ENCODE assay signal across 19 cellular contexts in genomic region chr14:105338392-105338791, GRCh38. TPM values are rescaled to one million over a fixed set of nuclear protein-coding genes. Genes with fewer than 3 reads are reported as not detected.
DNase-seq lines count a peak whose midpoint lies in the region; ATAC-seq, FAIRE-seq and TF ChIP-seq lines count a peak whose summit lies in the region.
"Had no signal": no experiment of that assay in that cellular context is flagged by ENCODE, and none has a peak within 500 bp of the region (broad histone marks: within the 10 kb centered on the region; RNA-seq: fewer than 3 reads in every experiment).

No MANE protein-coding gene starts in this region.

- no peak overlapping the region for H3K4me3 ChIP-seq in right lobe of liver
- no peak overlapping the region for H3K4me3 ChIP-seq in HepG2 (replicated peaks in 1 of 3; ENCODE audit: insufficient read depth in 1 of 3, low read depth in 2 of 3, low read length in 3 of 3)
- peak overlapping the region; percentile 35 for H3K4me3 ChIP-seq in trophoblast cell (ENCODE audit: low read depth, low read length)
- H3K4me3 ChIP-seq: HAP-1 had no signal

- H3K27me3 ChIP-seq in right lobe of liver (no peaks in the 10 kb centered on the region), HepG2 (ENCODE audit: control insufficient read depth in 1 of 2, insufficient read depth in 2 of 2, low read length in 2 of 2) (no peaks in the 10 kb centered on the region), trophoblast cell (ENCODE audit: insufficient read depth, low read length) (no peaks in the 10 kb centered on the region)

- H2BK120ac ChIP-seq in trophoblast cell (ENCODE audit: insufficient read depth, low read length, poor library complexity) = no peak overlapping the region

- H3K36me3 Mint-ChIP-seq in dendritic cell treated with granulocyte-macrophage colony-stimulating factor and Interleukin-4, amounts not matched to agents 40 ng/mL and 50 ng/mL, for 4 days (ENCODE audit: low read depth) = peaks cover 39% of the 10 kb centered on the region
- no peaks in the 10 kb centered on the region for H3K36me3 Mint-ChIP-seq in activated T-cell treated with anti-CD3 and anti-CD28 coated beads, Interleukin-2, amount 50 U/mL, for 4 hours (ENCODE audit: insufficient read depth)

- H3K9ac ChIP-seq in HepG2 (ENCODE audit: insufficient read depth, low read depth, low read length) (no peak overlapping the region), trophoblast cell (ENCODE audit: low read length) (no peak overlapping the region)

- no peak overlapping the region for H3K18ac ChIP-seq in trophoblast cell (ENCODE audit: low read length)

- H2BK5ac ChIP-seq in trophoblast cell (ENCODE audit: low read depth, low read length, poor library complexity) = no peak overlapping the region

- peaks cover 0 to 24% (median 13%) of the 10 kb centered on the region in 4 donors for H3K4me1 ChIP-seq in right lobe of liver
- H3K4me1 ChIP-seq in HepG2 (ENCODE audit: insufficient read depth, low read length) = peaks cover 9% of the 10 kb centered on the region
- H3K4me1 ChIP-seq in trophoblast cell (ENCODE audit: control insufficient read depth in 1 of 2, insufficient read depth in 2 of 2, low read length in 2 of 2) = peaks cover 9 to 12% of the 10 kb centered on the region in 2 experiments
- H3K4me1 ChIP-seq: HAP-1 had no signal

- in situ Hi-C loops in HepG2 (cut with HindIII; ENCODE audit: extremely low pct_ligation_motif_present, low pct_unique_long_range_greater_than_20kb) = no loop called here

- H3K4me2 ChIP-seq in HepG2 (ENCODE audit: low read depth, low read length) = no peak overlapping the region
- H3K4me2 ChIP-seq in trophoblast cell (ENCODE audit: low read length) = no peak overlapping the region

- H3K79me1 ChIP-seq in trophoblast cell (ENCODE audit: low read length) = no peaks in the 10 kb centered on the region

- H3K27me3 Mint-ChIP-seq in dendritic cell treated with granulocyte-macrophage colony-stimulating factor and Interleukin-4, amounts not matched to agents 40 ng/mL and 50 ng/mL, for 4 days = peaks cover 3% of the 10 kb centered on the region
- H3K27me3 Mint-ChIP-seq in activated T-cell treated with anti-CD3 and anti-CD28 coated beads, Interleukin-2, amount 50 U/mL, for 4 hours (ENCODE audit: low read depth) = no peaks in the 10 kb centered on the region
- H3K27me3 Mint-ChIP-seq: CD4-positive, alpha-beta memory T cell had no signal

- no peak overlapping the region for H2BK12ac ChIP-seq in trophoblast cell (ENCODE audit: low read length)

- H3K23ac ChIP-seq in trophoblast cell (ENCODE audit: low read length) = no peak overlapping the region

- TF ChIP-seq EP300 in HepG2 (IDR thresholded peaks at IDR 0.05; ENCODE audit: low read depth in 2 of 2, low read length in 2 of 2) (no peak), HepG2 (CRISPR knock-in tag; IDR thresholded peaks at IDR 0.05; ENCODE audit: borderline replicate concordance) (no peak)

- CTCF ChIA-PET in HepG2 (lab: Yijun Ruan, JAX; ENCODE audit: low intra/inter-chr PET ratio, low total read pairs) = no interaction called here

- H3K4me1 Mint-ChIP-seq in dendritic cell treated with granulocyte-macrophage colony-stimulating factor and Interleukin-4, amounts not matched to agents 40 ng/mL and 50 ng/mL, for 4 days (ENCODE audit: low read depth) = peaks cover 63% of the 10 kb centered on the region
- peaks cover 2% of the 10 kb centered on the region for H3K4me1 Mint-ChIP-seq in activated T-cell treated with anti-CD3 and anti-CD28 coated beads, Interleukin-2, amount 50 U/mL, for 4 hours (ENCODE audit: low read depth)

- H3K27ac ChIP-seq in right lobe of liver (peak overlapping the region in 1 of 3 donors; percentile 24), HepG2 (ENCODE audit: extremely low read length, insufficient read depth, low read length) (no peak overlapping the region), trophoblast cell (ENCODE audit: low read depth, low read length) (no peak overlapping the region), temporal lobe (ENCODE audit: low read depth, low read length) (peak overlapping the region; percentile 27)

- WGBS in right lobe of liver (ENCODE audit: insufficient coverage, low coverage, low lambda C conversion rate, missing lambda C conversion rate) = 20% methylated on average over 1 of the region's 7 CpGs
- 89% methylated on average over 6 of the region's 7 CpGs for WGBS in HepG2 (ENCODE audit: low lambda C conversion rate)
- no CpG with 5 or more reads among the region's 7 CpGs for WGBS in trophoblast cell (ENCODE audit: extremely low coverage, insufficient coverage, insufficient read length)

- H3K36me3 ChIP-seq in right lobe of liver (no peaks in the 10 kb centered on the region), HepG2 (replicated peaks in 1 of 2; ENCODE audit: control insufficient read depth in 1 of 2, insufficient read depth in 2 of 2, low read length in 2 of 2) (no peaks in the 10 kb centered on the region; a peak in 1 of 5 replicates), trophoblast cell (ENCODE audit: control insufficient read depth in 1 of 2, insufficient read depth in 2 of 2, low read length in 2 of 2) (peaks cover 0 to 5% of the 10 kb centered on the region in 2 experiments)
- H3K36me3 ChIP-seq: HAP-1 had no signal

- BruUV-seq in HepG2 (replicated peaks; lab: Mats Ljungman, UMichigan) = no TSS peak

- ATAC-seq in right lobe of liver = no peak
- no peak for ATAC-seq in HepG2
- no peak for ATAC-seq in activated T-cell treated with anti-CD3 and anti-CD28 coated beads, Interleukin-2, amount 50 U/mL, for 4 hours
- ATAC-seq: PC-3 had no signal

- no peak overlapping the region for H3K4ac ChIP-seq in trophoblast cell (ENCODE audit: low read depth, low read length)

- H4K8ac ChIP-seq in trophoblast cell (ENCODE audit: low read depth, low read length) = no peak overlapping the region

- intact Hi-C loops in right lobe of liver (cut with DNase I) (no loop called here), HepG2 (cut with micrococcal nuclease; ENCODE audit: unreplicated experiment) (no loop called here)
- intact Hi-C loops in dendritic cell treated with granulocyte-macrophage colony-stimulating factor and Interleukin-4, amounts not matched to agents 40 ng/mL and 50 ng/mL, for 4 days (cut with micrococcal nuclease) = no loop called here

- H3K9me3 Mint-ChIP-seq in dendritic cell treated with granulocyte-macrophage colony-stimulating factor and Interleukin-4, amounts not matched to agents 40 ng/mL and 50 ng/mL, for 4 days = no peaks in the 10 kb centered on the region
- H3K9me3 Mint-ChIP-seq in activated T-cell treated with anti-CD3 and anti-CD28 coated beads, Interleukin-2, amount 50 U/mL, for 4 hours = no peaks in the 10 kb centered on the region
- H3K9me3 Mint-ChIP-seq: CD4-positive, alpha-beta memory T cell had no signal

- H2AK5ac ChIP-seq in trophoblast cell (ENCODE audit: low read length) = no peak overlapping the region

- DNase-seq in right lobe of liver (peak in 2 of 3 donors; percentile 46 to 52), HepG2 (ENCODE audit: low spot score) (no peak), trophoblast cell (no peak), GF-D8 (lab: John Stamatoyannopoulos, UW) (no peak), NOMO-1 treated with dmso at 0.1 percent for 144 hours (lab: John Stamatoyannopoulos, UW; ENCODE audit: unreplicated experiment) (no peak)
- DNase-seq in activated T-cell treated with anti-CD3 and anti-CD28 coated beads, Interleukin-2, amount 50 U/mL, for 4 hours = no peak
- DNase-seq: CD4-positive, alpha-beta memory T cell; DND-41; GDM1; Karpas-422; MM.1S; NCI-H1105 treated with DMSO at 0.1 percent for 48 hours; NCI-H187; NCI-H446; PC-3 had no signal

- H4K12ac ChIP-seq in trophoblast cell (ENCODE audit: low read depth, low read length) = no peak overlapping the region

- no peak overlapping the region for H3K14ac ChIP-seq in trophoblast cell (ENCODE audit: low read length)

- no peak for TF ChIP-seq POLR2A in right lobe of liver (IDR thresholded peaks at IDR 0.05)
- TF ChIP-seq POLR2A in HepG2 (IDR thresholded peaks at IDR 0.05; ENCODE audit: insufficient read depth in 1 of 2, low read depth in 2 of 2, low read length in 2 of 2) = no peak

- peak overlapping the region; percentile 71 for H3K27ac Mint-ChIP-seq in dendritic cell treated with granulocyte-macrophage colony-stimulating factor and Interleukin-4, amounts not matched to agents 40 ng/mL and 50 ng/mL, for 4 days

- no peak overlapping the region for H4K91ac ChIP-seq in trophoblast cell (ENCODE audit: low read depth, low read length)

- TF ChIP-seq CTCF in right lobe of liver (IDR thresholded peaks at IDR 0.05) (no peak), HepG2 (CRISPR knock-in tag; IDR thresholded peaks at IDR 0.05) (no peak)

- no peak for FAIRE-seq in HepG2 (lab: Jason Lieb, UNC)
- FAIRE-seq: D721Med had no signal

- H3K9me3 ChIP-seq in right lobe of liver = no peaks in the 10 kb centered on the region
- H3K9me3 ChIP-seq in HepG2 (ENCODE audit: low read length) = no peaks in the 10 kb centered on the region
- peaks cover 10% of the 10 kb centered on the region for H3K9me3 ChIP-seq in trophoblast cell (ENCODE audit: insufficient read depth, low read depth, low read length)
- H3K9me3 ChIP-seq: HAP-1 had no signal

- no peak overlapping the region for H3K4me3 Mint-ChIP-seq in dendritic cell treated with granulocyte-macrophage colony-stimulating factor and Interleukin-4, amounts not matched to agents 40 ng/mL and 50 ng/mL, for 4 days
- H3K4me3 Mint-ChIP-seq in activated T-cell treated with anti-CD3 and anti-CD28 coated beads, Interleukin-2, amount 50 U/mL, for 4 hours = no peak overlapping the region
- H3K4me3 Mint-ChIP-seq: CD4-positive, alpha-beta memory T cell had no signal

- H3K79me2 ChIP-seq in HepG2 (ENCODE audit: insufficient read depth, low read length) (peaks cover 2% of the 10 kb centered on the region), trophoblast cell (ENCODE audit: control insufficient read depth, insufficient read depth, low read length, poor library complexity) (peaks cover 2% of the 10 kb centered on the region)

- peaks cover 5% of the 10 kb centered on the region; the same call in 1 of the 2 replicates for H4K20me1 ChIP-seq in HepG2 (ENCODE audit: insufficient read depth, low read length)

- H2AFZ ChIP-seq in HepG2 (ENCODE audit: low read length) (no peak overlapping the region), trophoblast cell (ENCODE audit: insufficient read depth, low read length, poor library complexity) (no peak overlapping the region)

- TF ChIP-seq RAD21 in HepG2 (CRISPR knock-in tag; IDR thresholded peaks at IDR 0.05) = no peak

- POLR2A ChIA-PET in HepG2 (lab: Yijun Ruan, JAX) = no interaction called here

RNA-seq across cellular contexts. Expression of gene PACS2, which starts 23.8 kb away (rescaled TPM):
- total RNA-seq in right lobe of liver (10 to 100 TPM; 19.8 to 26.7 (median 21.5) TPM), HepG2 (2016; rRNA removed; fragmentation: Illumina TruSeq; extraction: Trizol) (14.6 and 23.6 TPM in 2 replicates), temporal lobe (67.9 TPM)
- total RNA-seq in HepG2 (2016; cell fraction: cytosol; rRNA removed; fragmentation: Illumina TruSeq; extraction: Trizol; ENCODE audit: low read depth) = 32.3 and 33.7 TPM in 2 replicates
- total RNA-seq in HepG2 (2016; cell fraction: insoluble cytoplasmic fraction; rRNA removed; fragmentation: Illumina TruSeq; extraction: Trizol) = 10.5 and 22.9 TPM in 2 replicates
- 48.2 and 50.4 TPM in 2 replicates for total RNA-seq in HepG2 (2016; cell fraction: membrane; rRNA removed; fragmentation: Illumina TruSeq; extraction: Trizol)
- 18.0 and 23.5 TPM in 2 replicates for total RNA-seq in HepG2 (2016; cell fraction: nucleus; rRNA removed; fragmentation: Illumina TruSeq; extraction: Trizol)
- 27.6 and 33.7 TPM in 2 replicates for polyA plus RNA-seq in HepG2 (2011; rRNA removed)
- polyA plus RNA-seq in HepG2 (2011; cell fraction: cytosol; rRNA removed) = 22.9 and 31.9 TPM in 2 replicates
- polyA plus RNA-seq in HepG2 (2011; cell fraction: nucleus; rRNA removed) = 175 and 213 TPM in 2 replicates
- 22.4 and 34.0 TPM in 2 replicates for polyA plus RNA-seq in HepG2 (2012)
- polyA plus RNA-seq in HepG2 (2016; cell fraction: cytosol; fragmentation: Illumina TruSeq; extraction: Trizol; ENCODE audit: low read depth) = 37.2 and 44.2 TPM in 2 replicates
- polyA plus RNA-seq in HepG2 (2016; cell fraction: insoluble cytoplasmic fraction; fragmentation: Illumina TruSeq; extraction: Trizol; ENCODE audit: low read depth) = 16.9 and 23.7 TPM in 2 replicates
- polyA plus RNA-seq in HepG2 (2016; cell fraction: membrane; fragmentation: Illumina TruSeq; extraction: Trizol; ENCODE audit: low read depth) = 47.5 and 52.5 TPM in 2 replicates
- polyA plus RNA-seq in HepG2 (2016; cell fraction: nucleus; fragmentation: Illumina TruSeq; extraction: Trizol; ENCODE audit: insufficient read depth, low read depth) = 55.8 and 60.4 TPM in 2 replicates
- polyA minus RNA-seq in HepG2 (2011; rRNA and poly(A)+ RNA removed; ENCODE audit: low replicate concordance) = 21.1 and 44.9 TPM in 2 replicates
- polyA minus RNA-seq in HepG2 (2011; cell fraction: cytosol; rRNA and poly(A)+ RNA removed) = 12.7 and 16.0 TPM in 2 replicates
- polyA minus RNA-seq in HepG2 (2011; cell fraction: nucleus; rRNA and poly(A)+ RNA removed) = 29.4 and 36.3 TPM in 2 replicates
- 36.7 and 36.9 TPM in 2 replicates for polyA plus RNA-seq in trophoblast cell (2013)
- total RNA-seq in activated T-cell treated with anti-CD3 and anti-CD28 coated beads, Interleukin-2, amount 50 U/mL, for 4 hours = 10 to 100 TPM; 23.1 to 27.2 (median 24.8) TPM

RNA-seq across cellular contexts. Expression of gene BRF1, which starts 37.6 kb away (rescaled TPM):
- total RNA-seq in right lobe of liver = 10 to 100 TPM; 13.1 to 17.8 (median 16.2) TPM
- 6.4 and 11.0 TPM in 2 replicates for total RNA-seq in HepG2 (2016; rRNA removed; fragmentation: Illumina TruSeq; extraction: Trizol)
- 5.6 and 7.0 TPM in 2 replicates for total RNA-seq in HepG2 (2016; cell fraction: cytosol; rRNA removed; fragmentation: Illumina TruSeq; extraction: Trizol; ENCODE audit: low read depth)
- 5.9 and 10.9 TPM in 2 replicates for total RNA-seq in HepG2 (2016; cell fraction: insoluble cytoplasmic fraction; rRNA removed; fragmentation: Illumina TruSeq; extraction: Trizol)
- 4.2 and 5.2 TPM in 2 replicates for total RNA-seq in HepG2 (2016; cell fraction: membrane; rRNA removed; fragmentation: Illumina TruSeq; extraction: Trizol)
- 11.8 and 16.0 TPM in 2 replicates for total RNA-seq in HepG2 (2016; cell fraction: nucleus; rRNA removed; fragmentation: Illumina TruSeq; extraction: Trizol)
- 5.1 and 5.7 TPM in 2 replicates for polyA plus RNA-seq in HepG2 (2011; rRNA removed)
- 3.4 and 3.6 TPM in 2 replicates for polyA plus RNA-seq in HepG2 (2011; cell fraction: cytosol; rRNA removed)
- 32.9 and 41.6 TPM in 2 replicates for polyA plus RNA-seq in HepG2 (2011; cell fraction: nucleus; rRNA removed)
- 7.1 and 9.1 TPM in 2 replicates for polyA plus RNA-seq in HepG2 (2012)
- polyA plus RNA-seq in HepG2 (2016; cell fraction: cytosol; fragmentation: Illumina TruSeq; extraction: Trizol; ENCODE audit: low read depth) = 0.58 and 0.88 TPM in 2 replicates
- polyA plus RNA-seq in HepG2 (2016; cell fraction: insoluble cytoplasmic fraction; fragmentation: Illumina TruSeq; extraction: Trizol; ENCODE audit: low read depth) = 6.9 and 7.1 TPM in 2 replicates
- 1.6 and 1.8 TPM in 2 replicates for polyA plus RNA-seq in HepG2 (2016; cell fraction: membrane; fragmentation: Illumina TruSeq; extraction: Trizol; ENCODE audit: low read depth)
- polyA plus RNA-seq in HepG2 (2016; cell fraction: nucleus; fragmentation: Illumina TruSeq; extraction: Trizol; ENCODE audit: insufficient read depth, low read depth) = 26.5 and 31.7 TPM in 2 replicates
- 15.5 TPM in 2 replicates for polyA minus RNA-seq in HepG2 (2011; rRNA and poly(A)+ RNA removed; ENCODE audit: low replicate concordance)
- polyA minus RNA-seq in HepG2 (2011; cell fraction: cytosol; rRNA and poly(A)+ RNA removed) = 6.0 and 7.0 TPM in 2 replicates
- 25.0 and 27.4 TPM in 2 replicates for polyA minus RNA-seq in HepG2 (2011; cell fraction: nucleus; rRNA and poly(A)+ RNA removed)
- 10.2 and 10.6 TPM in 2 replicates for polyA plus RNA-seq in trophoblast cell (2013)
- 57.0 TPM for total RNA-seq in temporal lobe
- total RNA-seq in activated T-cell treated with anti-CD3 and anti-CD28 coated beads, Interleukin-2, amount 50 U/mL, for 4 hours = 10 to 100 TPM; 33.5 to 36.4 (median 35.4) TPM

RNA-seq across cellular contexts. Expression of gene TEX22, which starts 59.9 kb away (rescaled TPM):
- under 1 TPM in 3 of 6 experiments, not detected in 3; 0.07 to 0.44 (median 0.35) TPM for total RNA-seq in right lobe of liver
- total RNA-seq in HepG2 (2016; rRNA removed; fragmentation: Illumina TruSeq; extraction: Trizol) = 0.27 and 0.55 TPM in 2 replicates
- total RNA-seq in HepG2 (2016; cell fraction: cytosol; rRNA removed; fragmentation: Illumina TruSeq; extraction: Trizol; ENCODE audit: low read depth) = not detected in 2 replicates
- total RNA-seq in HepG2 (2016; cell fraction: insoluble cytoplasmic fraction; rRNA removed; fragmentation: Illumina TruSeq; extraction: Trizol) = not detected in 2 replicates
- total RNA-seq in HepG2 (2016; cell fraction: membrane; rRNA removed; fragmentation: Illumina TruSeq; extraction: Trizol) = not detected in 2 replicates
- total RNA-seq in HepG2 (2016; cell fraction: nucleus; rRNA removed; fragmentation: Illumina TruSeq; extraction: Trizol) = not detected in 2 replicates
- 0.07 and 0.16 TPM in 2 replicates for polyA plus RNA-seq in HepG2 (2011; rRNA removed)
- not detected in 2 replicates for polyA plus RNA-seq in HepG2 (2011; cell fraction: cytosol; rRNA removed)
- 0.56 and 1.2 TPM in 2 replicates for polyA plus RNA-seq in HepG2 (2011; cell fraction: nucleus; rRNA removed)
- 0.13 and 0.23 TPM in 2 replicates for polyA plus RNA-seq in HepG2 (2012)
- polyA plus RNA-seq in HepG2 (2016; cell fraction: cytosol; fragmentation: Illumina TruSeq; extraction: Trizol; ENCODE audit: low read depth) = not detected in 2 replicates
- polyA plus RNA-seq in HepG2 (2016; cell fraction: insoluble cytoplasmic fraction; fragmentation: Illumina TruSeq; extraction: Trizol; ENCODE audit: low read depth) = not detected in 2 replicates
- not detected in 2 replicates for polyA plus RNA-seq in HepG2 (2016; cell fraction: membrane; fragmentation: Illumina TruSeq; extraction: Trizol; ENCODE audit: low read depth)
- not detected in 2 replicates for polyA plus RNA-seq in HepG2 (2016; cell fraction: nucleus; fragmentation: Illumina TruSeq; extraction: Trizol; ENCODE audit: insufficient read depth, low read depth)
- 0.16 and 0.82 TPM in 2 replicates for polyA minus RNA-seq in HepG2 (2011; rRNA and poly(A)+ RNA removed; ENCODE audit: low replicate concordance)
- not detected in 2 replicates for polyA minus RNA-seq in HepG2 (2011; cell fraction: cytosol; rRNA and poly(A)+ RNA removed)
- polyA minus RNA-seq in HepG2 (2011; cell fraction: nucleus; rRNA and poly(A)+ RNA removed) = 0.62 TPM in 1 of 2 replicates, not detected in the other
- 0.04 and 0.10 TPM in 2 replicates for polyA plus RNA-seq in trophoblast cell (2013)
- 0.25 TPM for total RNA-seq in temporal lobe
- total RNA-seq in activated T-cell treated with anti-CD3 and anti-CD28 coated beads, Interleukin-2, amount 50 U/mL, for 4 hours = 1 to 10 TPM in 2 of 3 donors, under 1 TPM in 1; 0.71 to 1.7 (median 1.2) TPM
- polyA plus RNA-seq: CD4-positive, alpha-beta memory T cell had no signal

Comparison
In these comparisons a context has a peak if more than half of its experiments do, and no peak if none do; other contexts are left out.
1. DNase-seq: peak in right lobe of liver (2 of 3); none in HepG2 (single experiment), trophoblast cell (0 of 2), activated T-cell treated with anti-CD3 and anti-CD28 coated beads, Interleukin-2, amount 50 U/mL, for 4 hours (single experiment), GF-D8 (single experiment) and NOMO-1 treated with dmso at 0.1 percent for 144 hours (single experiment).